In genomic region chr17:1627987-1628855, GRCh38 we compare ENCODE assay signal across 8 cellular contexts. TPM values are rescaled to one million over a fixed set of nuclear protein-coding genes. Genes with fewer than 3 reads are reported as not detected.
DNase-seq lines count a peak whose midpoint lies in the region; ATAC-seq and TF ChIP-seq lines count a peak whose summit lies in the region.

SLC43A2 (minus strand) TSS chr17:1628834; CDS start chr17:1627874, 960 bp downstream.

- TF ChIP-seq CTCF in GM10266 (IDR thresholded peaks at IDR 0.05; ENCODE audit: control insufficient read depth, insufficient read depth, low read depth, missing control alignments) (no peak), astrocyte of the cerebellum (IDR thresholded peaks at IDR 0.05; ENCODE audit: low read depth, low read length, missing control alignments) (no peak), uterus (IDR thresholded peaks at IDR 0.05) (no peak)

- peak; percentile 60 for ATAC-seq in HG02571 (IDR thresholded peaks at IDR 0.05; ENCODE audit: unreplicated experiment)

- H3K9me3 ChIP-seq in uterus, result no peaks in the 10 kb centered on the region

- intact Hi-C loops in uterus (cut with DNase I; ENCODE audit: low total_unique reads), result loop anchor here (5.0 kb wide), 1 partner anchor 51 kb away; no protein-coding TSS in a partner anchor

- TF ChIP-seq POLR2A in uterus (IDR thresholded peaks at IDR 0.05), result peak in 1 of 2 donors; percentile 36

- no peaks in the 10 kb centered on the region for H3K4me1 ChIP-seq in uterus

- DNase-seq in GM10266 (ENCODE audit: extremely low spot score) (peak; percentile 97), NCI-H1105 (lab: John Stamatoyannopoulos, UW) (peak; percentile 69), T-helper 22 cell (ENCODE audit: low read depth) (peak; percentile 45), astrocyte of the cerebellum (ENCODE audit: low read depth) (peak; percentile 44), hepatic stellate cell (ENCODE audit: low spot score) (peak; percentile 98), putamen (ENCODE audit: low spot score) (peak; percentile 87), uterus (peak; percentile 61 to 74)

- no peaks in the 10 kb centered on the region for H3K36me3 ChIP-seq in uterus

- H3K4me3 ChIP-seq in astrocyte of the cerebellum (ENCODE audit: low read depth, low read length) (peak within 1 kb of the TSS; percentile 60), uterus (peak within 1 kb of the TSS; percentile 62 to 77)

- H3K27ac ChIP-seq in uterus, result peak within 1 kb of the TSS; percentile 85 to 88

- in situ Hi-C loops in astrocyte of the cerebellum (cut with HindIII; ENCODE audit: low sequenced_read_pairs), result no loop called here

- no peaks in the 10 kb centered on the region for H3K27me3 ChIP-seq in uterus

RNA-seq across cellular contexts. Expression of gene SLC43A2, which starts in this region (rescaled TPM):
- 10 to 100 TPM in 1 of 4 donors, 1 to 10 TPM in 3; 3.6 to 15.6 (median 6.8) TPM for total RNA-seq in uterus

Comparison
In these comparisons a context has a peak if more than half of its experiments do, and no peak if none do; other contexts are left out.
1. Peak in every context shown above with its lines: DNase-seq, ATAC-seq, H3K4me3 ChIP-seq and H3K27ac ChIP-seq.
2. DNase-seq: peak in every context shown above with its lines; median percentile 98 in hepatic stellate cell; 97 in GM10266; 87 in putamen; 69 in NCI-H1105; 68 in uterus; 45 in T-helper 22 cell; 44 in astrocyte of the cerebellum.